ENCODE assay signal across 13 cellular contexts in genomic region chr16:2196981-2197511, GRCh38. TPM values are rescaled to one million over a fixed set of nuclear protein-coding genes. Genes with fewer than 3 reads are reported as not detected.
DNase-seq lines count a peak whose midpoint lies in the region; ATAC-seq and TF ChIP-seq lines count a peak whose summit lies in the region.
"Had no signal": no experiment of that assay in that cellular context is flagged by ENCODE, and none has a peak within 500 bp of the region (broad histone marks: within the 10 kb centered on the region; RNA-seq: fewer than 3 reads in every experiment).

No MANE protein-coding gene starts in this region.

- no peak overlapping the region for H3K27ac Mint-ChIP-seq in Caco-2 (ENCODE audit: unreplicated experiment)
- no peak overlapping the region for H3K27ac Mint-ChIP-seq in T-cell
- H3K27ac Mint-ChIP-seq: activated CD8-positive, alpha-beta memory T cell treated with anti-CD3 and anti-CD28 coated beads, Interleukin-2, amount 10 ng/mL, durations not matched to agents 7 days and 5 days had no signal

- peaks cover 9% of the 10 kb centered on the region for H3K4me1 ChIP-seq in Caco-2
- H3K4me1 ChIP-seq in esophagus muscularis mucosa, result peaks cover 9 to 28% (median 21%) of the 10 kb centered on the region in 4 donors
- no peaks in the 10 kb centered on the region for H3K4me1 ChIP-seq in trophoblast cell (ENCODE audit: control insufficient read depth in 1 of 2, insufficient read depth in 2 of 2, low read length in 2 of 2)
- peaks cover 11% of the 10 kb centered on the region for H3K4me1 ChIP-seq in upper lobe of right lung

- no peak overlapping the region for H3K14ac ChIP-seq in trophoblast cell (ENCODE audit: low read length)

- H3K4me2 ChIP-seq in trophoblast cell (ENCODE audit: low read length), result peak overlapping the region; percentile 67
- H3K4me2 ChIP-seq: SK-N-SH had no signal

- no peak overlapping the region for H4K8ac ChIP-seq in trophoblast cell (ENCODE audit: low read depth, low read length)

- BruUV-seq in Caco-2 (replicated peaks; lab: Mats Ljungman, UMichigan), result no TSS peak

- no peak overlapping the region for H3K23ac ChIP-seq in trophoblast cell (ENCODE audit: low read length)

- POLR2A ChIA-PET in Caco-2 (lab: Charles Lee) (no interaction called here), T-cell (lab: Charles Lee) (no interaction called here)

- H3K9me3 ChIP-seq in Caco-2 (no peaks in the 10 kb centered on the region), esophagus muscularis mucosa (no peaks in the 10 kb centered on the region), trophoblast cell (ENCODE audit: insufficient read depth, low read depth, low read length) (peaks cover 3% of the 10 kb centered on the region), upper lobe of right lung (no peaks in the 10 kb centered on the region)
- H3K9me3 ChIP-seq: SK-N-SH had no signal

- no peak overlapping the region for H2BK12ac ChIP-seq in trophoblast cell (ENCODE audit: low read length)

- no peak overlapping the region for H3K4ac ChIP-seq in trophoblast cell (ENCODE audit: low read depth, low read length)

- H3K9me3 Mint-ChIP-seq in Caco-2 (ENCODE audit: unreplicated experiment) (no peaks in the 10 kb centered on the region), T-cell (no peaks in the 10 kb centered on the region)

- no peaks in the 10 kb centered on the region for H3K4me1 Mint-ChIP-seq in Caco-2 (ENCODE audit: low read depth, unreplicated experiment)
- peaks cover 0 to 8% (median 4%) of the 10 kb centered on the region in 3 donors for H3K4me1 Mint-ChIP-seq in T-cell
- H3K4me1 Mint-ChIP-seq: activated CD8-positive, alpha-beta memory T cell treated with anti-CD3 and anti-CD28 coated beads, Interleukin-2, amount 10 ng/mL, durations not matched to agents 7 days and 5 days had no signal

- no peak overlapping the region for H4K91ac ChIP-seq in trophoblast cell (ENCODE audit: low read depth, low read length)

- DNase-seq in Caco-2 (no peak), T-cell (no peak), esophagus muscularis mucosa (ENCODE audit: extremely low spot score) (no peak), trophoblast cell (no peak), omental fat pad (ENCODE audit: low spot score) (no peak), upper lobe of right lung (no peak)
- DNase-seq: activated CD8-positive, alpha-beta memory T cell treated with anti-CD3 and anti-CD28 coated beads, Interleukin-2, amount 10 ng/mL, durations not matched to agents 7 days and 5 days; NCI-H226 had no signal

- no peaks in the 10 kb centered on the region for H3K27me3 ChIP-seq in Caco-2 (replicated peaks; ENCODE audit: control insufficient read depth, insufficient read depth, low read length)
- peaks cover 8 to 56% (median 22%) of the 10 kb centered on the region in 4 donors for H3K27me3 ChIP-seq in esophagus muscularis mucosa
- peaks cover 30% of the 10 kb centered on the region for H3K27me3 ChIP-seq in trophoblast cell (ENCODE audit: insufficient read depth, low read length)
- H3K27me3 ChIP-seq in upper lobe of right lung, result peaks cover 39% of the 10 kb centered on the region

- ATAC-seq in T-cell (replicated peaks in 1 of 4) (no peak), omental fat pad (ENCODE audit: low FRiP score) (no peak), upper lobe of right lung (no peak), HG02759 (IDR thresholded peaks at IDR 0.05; ENCODE audit: unreplicated experiment) (no peak), HG02852 (IDR thresholded peaks at IDR 0.05; ENCODE audit: unreplicated experiment) (no peak)

- no peaks in the 10 kb centered on the region for H3K79me1 ChIP-seq in trophoblast cell (ENCODE audit: low read length)

- intact Hi-C loops in Caco-2 (cut with micrococcal nuclease; ENCODE audit: unreplicated experiment) (no loop called here), esophagus muscularis mucosa (cut with DNase I) (no loop called here), upper lobe of right lung (cut with DNase I) (no loop called here)

- no peak overlapping the region for H3K9ac ChIP-seq in trophoblast cell (ENCODE audit: low read length)
- H3K9ac ChIP-seq: SK-N-SH had no signal

- no peak overlapping the region for H3K18ac ChIP-seq in trophoblast cell (ENCODE audit: low read length)

- TF ChIP-seq POLR2A in esophagus muscularis mucosa (IDR thresholded peaks at IDR 0.05; ENCODE audit: low read depth), result no peak

- TF ChIP-seq CTCF in Caco-2 (IDR thresholded peaks at IDR 0.05; ENCODE audit: insufficient read depth in 1 of 2, low read depth in 1 of 2, low read length in 1 of 2, severe bottlenecking in 1 of 2, unreplicated experiment in 1 of 2) (no peak), esophagus muscularis mucosa (IDR thresholded peaks at IDR 0.05) (no peak), omental fat pad (IDR thresholded peaks at IDR 0.05) (no peak), upper lobe of right lung (IDR thresholded peaks at IDR 0.05) (no peak)

- H2AFZ ChIP-seq in trophoblast cell (ENCODE audit: insufficient read depth, low read length, poor library complexity), result peak overlapping the region; percentile 27

- H3K27ac ChIP-seq in esophagus muscularis mucosa (replicated peaks in 1 of 4) (no peak overlapping the region), trophoblast cell (ENCODE audit: low read depth, low read length) (no peak overlapping the region), upper lobe of right lung (no peak overlapping the region)

- H3K27me3 Mint-ChIP-seq in Caco-2 (ENCODE audit: insufficient read depth, unreplicated experiment), result no peaks in the 10 kb centered on the region
- peaks cover 11 to 35% of the 10 kb centered on the region in 2 donors for H3K27me3 Mint-ChIP-seq in T-cell

- H3K4me3 Mint-ChIP-seq in Caco-2 (ENCODE audit: unreplicated experiment) (peak overlapping the region; percentile 69), T-cell (peak overlapping the region; percentile 41 to 72 (median 53))
- H3K4me3 Mint-ChIP-seq: activated CD8-positive, alpha-beta memory T cell treated with anti-CD3 and anti-CD28 coated beads, Interleukin-2, amount 10 ng/mL, durations not matched to agents 7 days and 5 days had no signal

- CTCF ChIA-PET in Caco-2 (lab: Charles Lee) (interaction anchor here (3.8 kb wide), 1 partner anchor 55 kb away, joined by 29 read pairs; the partner anchor contains the start of gene ECI1), T-cell (lab: Charles Lee) (no interaction called here)

- H3K79me2 ChIP-seq in trophoblast cell (ENCODE audit: control insufficient read depth, insufficient read depth, low read length, poor library complexity), result no peaks in the 10 kb centered on the region

- H3K36me3 ChIP-seq in Caco-2 (ENCODE audit: control insufficient read depth, insufficient read depth, low read length) (no peaks in the 10 kb centered on the region), esophagus muscularis mucosa (no peaks in the 10 kb centered on the region), trophoblast cell (ENCODE audit: control insufficient read depth in 1 of 2, insufficient read depth in 2 of 2, low read length in 2 of 2) (no peaks in the 10 kb centered on the region), upper lobe of right lung (no peaks in the 10 kb centered on the region)

- H3K4me3 ChIP-seq in Caco-2 (ENCODE audit: low read depth, low read length) (peak overlapping the region; percentile 29), esophagus muscularis mucosa (peak overlapping the region; percentile 37 to 64 (median 40)), trophoblast cell (ENCODE audit: low read depth, low read length) (no peak overlapping the region), upper lobe of right lung (no peak overlapping the region)
- H3K4me3 ChIP-seq: lung had no signal

- H2BK5ac ChIP-seq in trophoblast cell (ENCODE audit: low read depth, low read length, poor library complexity), result no peak overlapping the region

- no peak for TF ChIP-seq EP300 in esophagus muscularis mucosa (IDR thresholded peaks at IDR 0.05)

- 31% methylated on average over 5 of the region's 32 CpGs for WGBS in esophagus muscularis mucosa
- WGBS in trophoblast cell (ENCODE audit: extremely low coverage, insufficient coverage, insufficient read length), result no CpG with 5 or more reads among the region's 32 CpGs

- H2AK5ac ChIP-seq in trophoblast cell (ENCODE audit: low read length), result no peak overlapping the region

- H3K36me3 Mint-ChIP-seq in Caco-2 (ENCODE audit: insufficient read depth, unreplicated experiment), result peaks cover 3% of the 10 kb centered on the region
- H3K36me3 Mint-ChIP-seq in T-cell, result no peaks in the 10 kb centered on the region
- H3K36me3 Mint-ChIP-seq: activated CD8-positive, alpha-beta memory T cell treated with anti-CD3 and anti-CD28 coated beads, Interleukin-2, amount 10 ng/mL, durations not matched to agents 7 days and 5 days had no signal

- no peak overlapping the region for H4K12ac ChIP-seq in trophoblast cell (ENCODE audit: low read depth, low read length)

- no peak overlapping the region for H2BK120ac ChIP-seq in trophoblast cell (ENCODE audit: insufficient read depth, low read length, poor library complexity)

RNA-seq across cellular contexts. Expression of gene CASKIN1, which starts 0.6 kb away (rescaled TPM):
- 6.6 and 10.8 TPM in 2 replicates for total RNA-seq in Caco-2 (2022)
- under 1 TPM in 2 of 5 donors, not detected in 3; 0.06 to 0.47 TPM for total RNA-seq in T-cell
- under 1 TPM; under 0.01 to 0.32 (median 0.09) TPM for total RNA-seq in esophagus muscularis mucosa
- polyA plus RNA-seq in trophoblast cell (2013), result 0.44 and 0.67 TPM in 2 replicates
- under 1 TPM; 0.12 to 0.19 (median 0.14) TPM for total RNA-seq in omental fat pad
- total RNA-seq in upper lobe of right lung, result 0.06 TPM
- total RNA-seq: Daoy had no signal

RNA-seq across cellular contexts. Expression of gene MLST8, which starts 8.2 kb away (rescaled TPM):
- total RNA-seq in Caco-2 (2022) (53.1 and 59.7 TPM in 2 replicates), T-cell (10 to 100 TPM; 26.2 to 32.5 (median 30.2) TPM), esophagus muscularis mucosa (10 to 100 TPM; 23.7 to 62.8 (median 36.3) TPM), omental fat pad (10 to 100 TPM; 29.8 to 44.6 (median 34.6) TPM), upper lobe of right lung (29.9 TPM)
- 37.7 and 39.2 TPM in 2 replicates for polyA plus RNA-seq in trophoblast cell (2013)

RNA-seq across cellular contexts. Expression of gene BRICD5, which starts 13.6 kb away (rescaled TPM):
- 5.4 and 10.0 TPM in 2 replicates for total RNA-seq in Caco-2 (2022)
- 10 to 100 TPM in 3 of 5 donors, 1 to 10 TPM in 2; 6.7 to 27.7 (median 20.4) TPM for total RNA-seq in T-cell
- total RNA-seq in esophagus muscularis mucosa, result 1 to 10 TPM; 1.2 to 6.8 (median 5.7) TPM
- 4.1 and 5.5 TPM in 2 replicates for polyA plus RNA-seq in trophoblast cell (2013)
- 10 to 100 TPM in 1 of 4 donors, 1 to 10 TPM in 3; 1.5 to 10.1 (median 4.3) TPM for total RNA-seq in omental fat pad
- 7.5 TPM for total RNA-seq in upper lobe of right lung

RNA-seq across cellular contexts. Expression of gene PGP, which starts 17.6 kb away (rescaled TPM):
- 31.1 and 36.2 TPM in 2 replicates for total RNA-seq in Caco-2 (2022)
- 10 to 100 TPM; 12.7 to 23.1 (median 20.4) TPM for total RNA-seq in T-cell
- 10 to 100 TPM in 3 of 4 donors, 1 to 10 TPM in 1; 8.9 to 20.0 (median 13.7) TPM for total RNA-seq in esophagus muscularis mucosa
- 36.6 and 37.5 TPM in 2 replicates for polyA plus RNA-seq in trophoblast cell (2013)
- 10 to 100 TPM in 1 of 4 donors, 1 to 10 TPM in 3; 8.1 to 10.4 (median 9.6) TPM for total RNA-seq in omental fat pad
- total RNA-seq in upper lobe of right lung, result 15.0 TPM

RNA-seq across cellular contexts. Expression of gene E4F1, which starts 26.3 kb away (rescaled TPM):
- 29.5 and 30.1 TPM in 2 replicates for total RNA-seq in Caco-2 (2022)
- total RNA-seq in T-cell, result 10 to 100 TPM; 32.8 to 52.0 (median 47.0) TPM
- 10 to 100 TPM; 19.1 to 39.7 (median 28.5) TPM for total RNA-seq in esophagus muscularis mucosa
- polyA plus RNA-seq in trophoblast cell (2013), result 11.3 and 12.5 TPM in 2 replicates
- total RNA-seq in omental fat pad, result 10 to 100 TPM; 18.3 to 39.6 (median 25.7) TPM
- 22.6 TPM for total RNA-seq in upper lobe of right lung

Comparison
In these comparisons a context has a peak if more than half of its experiments do, and no peak if none do; other contexts are left out.
1. H3K4me3 ChIP-seq: peak in Caco-2 (single experiment) and esophagus muscularis mucosa (4 of 4); none in trophoblast cell (single experiment) and upper lobe of right lung (single experiment).